Comparison of ENCODE assay signal across 9 cellular contexts in the genomic region with DNA sequence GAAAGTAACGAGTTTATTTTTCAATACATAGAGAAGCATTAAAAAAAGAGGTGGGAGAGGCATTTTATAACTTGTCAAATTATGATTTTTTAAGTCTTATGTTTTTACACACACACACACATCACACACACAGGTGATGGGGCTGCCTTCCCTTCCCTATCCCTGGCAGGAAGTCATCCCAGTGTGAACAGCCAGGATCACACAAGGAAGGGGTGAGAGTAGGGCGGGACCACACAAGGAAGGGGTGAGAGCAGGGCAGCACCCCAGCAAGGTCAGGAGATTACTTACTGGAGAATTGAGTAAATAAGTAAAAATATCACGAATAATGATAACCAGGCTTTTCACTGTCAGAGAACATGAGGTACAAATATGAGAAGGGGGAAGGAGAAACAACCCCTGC.
"Had no signal": no experiment of that assay in that cellular context is flagged by ENCODE, and none has a peak within 500 bp of the region (broad histone marks: within the 10 kb centered on the region; RNA-seq: fewer than 3 reads in every experiment).

No MANE protein-coding gene starts in this region.

- H3K4me1 ChIP-seq: HAP-1 had no signal

- H3K4me1 Mint-ChIP-seq: GM23338, H9 had no signal

- ATAC-seq: GM23338, HCT116 had no signal

- H3K4me3 Mint-ChIP-seq: GM23338, H9, HFFc6 had no signal

- H3K27ac Mint-ChIP-seq: GM23338, H9, HFFc6 had no signal

- H3K9me3 ChIP-seq: HAP-1 had no signal

- DNase-seq: GM23248, GOT3, H7, H9, HCEC 1CT, HFFc6 had no signal

- H3K9me3 Mint-ChIP-seq: H9, HFFc6 had no signal

- H3K36me3 ChIP-seq: HAP-1 had no signal

- H3K27ac ChIP-seq: GM23248 had no signal

- H3K4me3 ChIP-seq: GM23248, GM23338, HAP-1 had no signal
